Comparison of ENCODE assay signal across 8 cellular contexts in the genomic region with DNA sequence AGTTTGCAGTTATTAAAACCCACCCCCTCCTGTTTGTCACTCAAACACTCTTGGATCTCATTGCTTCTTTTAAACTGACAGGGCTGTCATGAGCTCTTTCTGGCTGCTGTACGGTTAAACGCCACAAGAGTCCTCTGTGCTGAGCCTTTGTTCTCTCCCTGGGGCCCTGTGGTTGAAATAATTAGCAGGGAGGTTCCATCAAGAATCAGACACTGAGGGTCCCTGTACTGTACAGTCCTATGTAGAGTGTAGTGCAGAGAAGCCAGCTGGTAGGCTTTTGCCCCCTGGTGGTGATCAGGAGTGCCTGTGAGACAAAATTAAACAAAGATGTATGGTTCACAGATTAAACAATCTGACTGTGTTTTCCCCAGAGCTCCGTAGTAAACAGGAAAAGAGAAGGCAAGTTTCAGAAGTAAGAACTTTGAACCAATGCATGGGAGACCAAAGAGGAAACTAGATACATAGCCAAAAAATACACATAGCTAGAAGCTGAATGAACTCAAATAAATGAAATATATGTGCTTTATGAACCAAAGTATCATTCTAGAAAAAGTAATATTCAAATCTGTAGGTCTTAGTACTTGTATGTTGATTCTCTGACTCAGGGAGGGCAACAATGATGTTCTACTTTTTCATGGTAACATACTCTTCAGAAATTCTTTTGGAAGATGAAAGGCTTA. TPM values are rescaled to one million over a fixed set of nuclear protein-coding genes. Genes with fewer than 3 reads are reported as not detected.
A peak's percentile ranks its signal among the peaks of the same experiment; 100 is the strongest.
DNase-seq lines count a peak whose midpoint lies in the region; ATAC-seq, FAIRE-seq and TF ChIP-seq lines count a peak whose summit lies in the region.

No MANE protein-coding gene starts in this region.

- peak; percentile 57 for FAIRE-seq in H54 (lab: Jason Lieb, UNC)

- peak; percentile 70 for ATAC-seq in activated T-helper 17 cell treated with anti-CD3 and anti-CD28 coated beads, Interleukin-2, amount 50 U/mL, for 72 hours (replicated peaks)

- DNase-seq in ELR (ENCODE audit: low read depth) = peak; percentile 91
- no peak for DNase-seq in H54 (ENCODE audit: insufficient read length, low spot score)
- DNase-seq in RPMI8226 = peak; percentile 84
- peak; percentile 62 to 84 for DNase-seq in foreskin fibroblast
- peak; percentile 58 for DNase-seq in occipital lobe (lab: John Stamatoyannopoulos, UW)
- peak; percentile 83 for DNase-seq in testis

- H3K36me3 Mint-ChIP-seq in activated T-helper 17 cell treated with anti-CD3 and anti-CD28 coated beads, Interleukin-2, amount 50 U/mL, for 72 hours (ENCODE audit: low read depth) = peaks cover 15% of the 10 kb centered on the region

- H3K9me3 Mint-ChIP-seq in activated T-helper 17 cell treated with anti-CD3 and anti-CD28 coated beads, Interleukin-2, amount 50 U/mL, for 72 hours = no peaks in the 10 kb centered on the region

- H3K4me3 ChIP-seq in Loucy (ENCODE audit: low read length, poor library complexity, severe bottlenecking) = peak overlapping the region; percentile 85
- peak overlapping the region; percentile 62 to 76 for H3K4me3 ChIP-seq in foreskin fibroblast (ENCODE audit: low read depth in 1 of 2, low read length in 2 of 2)
- peak overlapping the region in 1 of 2 donors; percentile 94 for H3K4me3 ChIP-seq in testis

- H3K27me3 ChIP-seq in Loucy (ENCODE audit: insufficient read depth, low read length, poor library complexity, severe bottlenecking) = no peaks in the 10 kb centered on the region
- H3K27me3 ChIP-seq in testis = no peaks in the 10 kb centered on the region

- peak overlapping the region; percentile 96 for H2AFZ ChIP-seq in Loucy (ENCODE audit: low read length)

- H3K27me3 Mint-ChIP-seq in activated T-helper 17 cell treated with anti-CD3 and anti-CD28 coated beads, Interleukin-2, amount 50 U/mL, for 72 hours = no peaks in the 10 kb centered on the region

- no peak for TF ChIP-seq POLR2A in H54 (IDR thresholded peaks at IDR 0.05; ENCODE audit: low read depth, low read length)
- TF ChIP-seq POLR2A in testis (IDR thresholded peaks at IDR 0.05) = no peak

- H3K4me2 ChIP-seq in Loucy (ENCODE audit: low read depth, low read length, poor library complexity, severe bottlenecking) = peak overlapping the region; percentile 77

- H3K36me3 ChIP-seq in Loucy (ENCODE audit: insufficient read depth, low read length) (no peaks in the 10 kb centered on the region), testis (ENCODE audit: low read depth, missing control alignments) (no peaks in the 10 kb centered on the region)

- peak overlapping the region; percentile 93 for H3K9ac ChIP-seq in Loucy (ENCODE audit: low read depth, low read length, poor library complexity, severe bottlenecking)

- H3K27ac Mint-ChIP-seq in activated T-helper 17 cell treated with anti-CD3 and anti-CD28 coated beads, Interleukin-2, amount 50 U/mL, for 72 hours = no peak overlapping the region

- WGBS in testis, 2 donors = 0% methylated on average over 3 of the region's 3 CpGs

- TF ChIP-seq CTCF in Loucy (conservative IDR thresholded peaks at IDR 0.05; ENCODE audit: low read length) (peak; percentile 99), foreskin fibroblast (IDR thresholded peaks at IDR 0.05; ENCODE audit: low read depth, low read length) (peak; percentile 88), testis (IDR thresholded peaks at IDR 0.05) (peak; percentile 79 to 90 (median 86))

- H3K4me1 Mint-ChIP-seq in activated T-helper 17 cell treated with anti-CD3 and anti-CD28 coated beads, Interleukin-2, amount 50 U/mL, for 72 hours = peaks cover 14% of the 10 kb centered on the region

- H3K4me1 ChIP-seq in Loucy (ENCODE audit: insufficient read depth, low read length, poor library complexity, severe bottlenecking) (peaks cover 32% of the 10 kb centered on the region), testis (peaks cover 10% of the 10 kb centered on the region)

- H3K9me3 ChIP-seq in Loucy (ENCODE audit: insufficient read depth, low read depth, low read length) (no peaks in the 10 kb centered on the region), testis (no peaks in the 10 kb centered on the region)

- H3K9me2 ChIP-seq in Loucy (replicated peaks; ENCODE audit: low read depth, low read length) = no peaks in the 10 kb centered on the region

- H3K27ac ChIP-seq in testis = peak overlapping the region in 1 of 2 donors; percentile 91

- H3F3A ChIP-seq in Loucy (ENCODE audit: low read depth) = no peaks in the 10 kb centered on the region

- intact Hi-C loops in testis (cut with DNase I; ENCODE audit: low total_unique reads) = no loop called here

- no peak overlapping the region for H3K4me3 Mint-ChIP-seq in activated T-helper 17 cell treated with anti-CD3 and anti-CD28 coated beads, Interleukin-2, amount 50 U/mL, for 72 hours

- peaks cover 31% of the 10 kb centered on the region for H3K79me2 ChIP-seq in Loucy (ENCODE audit: insufficient read depth, low read length)

- peaks cover 27% of the 10 kb centered on the region for H4K20me1 ChIP-seq in Loucy (ENCODE audit: insufficient read depth, low read length, poor library complexity, severe bottlenecking)

RNA-seq across cellular contexts. Expression of a gene that starts 1.4 kb away (rescaled TPM):
- total RNA-seq in activated T-helper 17 cell treated with anti-CD3 and anti-CD28 coated beads, Interleukin-2, amount 50 U/mL, for 72 hours = 10 to 100 TPM; 49.7 to 50.0 TPM
- total RNA-seq in occipital lobe (19.8 TPM), testis (10 to 100 TPM; 31.0 to 37.4 TPM)
- polyA plus RNA-seq in testis (ENCODE audit: insufficient read depth, low read depth, low replicate concordance) = 62.3 TPM

RNA-seq across cellular contexts. Expression of a gene that starts 10.0 kb away (rescaled TPM):
- 1 to 10 TPM; 1.1 to 1.8 TPM for total RNA-seq in activated T-helper 17 cell treated with anti-CD3 and anti-CD28 coated beads, Interleukin-2, amount 50 U/mL, for 72 hours
- total RNA-seq in occipital lobe (2.2 TPM), testis (10 to 100 TPM; 11.7 to 15.1 TPM)
- polyA plus RNA-seq in testis (ENCODE audit: insufficient read depth, low read depth, low replicate concordance) = 23.0 TPM
